Comparison of ENCODE assay signal across 32 cellular contexts in genomic region chr16:16101585-16101984, GRCh38.
DNase-seq lines count a peak whose midpoint lies in the region; FAIRE-seq and TF ChIP-seq lines count a peak whose summit lies in the region.
"Had no signal": no experiment of that assay in that cellular context is flagged by ENCODE, and none has a peak within 500 bp of the region (broad histone marks: within the 10 kb centered on the region; RNA-seq: fewer than 3 reads in every experiment).

No MANE protein-coding gene starts in this region.

- H3K36me3 Mint-ChIP-seq in mesothelial cell of epicardium, result peaks cover 43% of the 10 kb centered on the region

- DNase-seq in DMS53 (lab: John Stamatoyannopoulos, UW) (peak; percentile 5), DMS53 treated with DMSO at 0.1 percent for 48 hours (lab: John Stamatoyannopoulos, UW; ENCODE audit: unreplicated experiment) (no peak), LNCaP clone FGC (ENCODE audit: low read depth) (peak; percentile 40), bronchial epithelial cell (ENCODE audit: low read depth) (no peak), sigmoid colon (no peak), NCI-H1092 (lab: John Stamatoyannopoulos, UW) (no peak), GF-D8 (lab: John Stamatoyannopoulos, UW) (no peak), mesothelial cell of epicardium (ENCODE audit: low spot score in 2 of 2, unreplicated experiment in 2 of 2) (no peak)
- DNase-seq: activated CD4-positive, alpha-beta memory T cell treated with anti-CD3 and anti-CD28 coated beads for 36 hours; activated naive CD4-positive, alpha-beta T cell treated with Interleukin-2 at 50 U/mL for 16 hours; amniotic stem cell; CD4-positive, alpha-beta T cell; cerebellar nuclear complex; dermis blood vessel endothelial cell; endodermal cell; foreskin keratinocyte; H7; heart right ventricle; kidney; left ventricle myocardium superior; natural killer cell; NCI-H2171; NCI-H524; PC-9; SK-N-SH; uterus had no signal

- TF ChIP-seq POLR2A in sigmoid colon (IDR thresholded peaks at IDR 0.05), result no peak

- H3K9me3 Mint-ChIP-seq in mesothelial cell of epicardium, result no peaks in the 10 kb centered on the region
- H3K9me3 Mint-ChIP-seq: activated CD4-positive, alpha-beta memory T cell treated with anti-CD3 and anti-CD28 coated beads for 36 hours; activated T-helper 1 cell treated with anti-CD3 and anti-CD28 coated beads, Interleukin-12 subunit alpha, Interleukin-12 subunit beta, Interleukin-2, Interleukin-4 antibody, amounts not matched to agents 30 ng/mL and 10 ng/mL and 1 ng/mL, durations not matched to agents 14 hours and 24 hours and 36 hours; brain; CD4-positive, alpha-beta T cell; natural killer cell; stimulated activated naive CD8-positive, alpha-beta T cell treated with anti-CD3 and anti-CD28 coated beads, Interleukin-15, Interleukin-2, amounts not matched to agents 100 ng/mL and 50 ng/mL, for 24 hours; T-helper 1 cell treated with Interleukin-12 subunit alpha and Interleukin-12 subunit beta and Interleukin-4 antibody, amounts not matched to agents 30 μg/mL and 1 μg/mL, for 36 hours had no signal

- H3K27me3 ChIP-seq in bronchial epithelial cell (ENCODE audit: control insufficient read depth, insufficient read depth, low read length) (no peaks in the 10 kb centered on the region), sigmoid colon (no peaks in the 10 kb centered on the region)
- H3K27me3 ChIP-seq: foreskin keratinocyte, heart right ventricle, uterus had no signal

- FAIRE-seq in bronchial epithelial cell (lab: Jason Lieb, UNC), result peak; percentile 13
- FAIRE-seq: HepG2, kidney had no signal

- peak overlapping the region; percentile 64 to 92 (median 85) for H3K27ac ChIP-seq in sigmoid colon
- H3K27ac ChIP-seq: foreskin keratinocyte, heart right ventricle, PC-9, uterus had no signal

- H3K4me1 Mint-ChIP-seq in mesothelial cell of epicardium, result peaks cover 2% of the 10 kb centered on the region
- H3K4me1 Mint-ChIP-seq: brain had no signal

- no peak overlapping the region for H3K27ac Mint-ChIP-seq in mesothelial cell of epicardium
- H3K27ac Mint-ChIP-seq: activated CD4-positive, alpha-beta memory T cell treated with anti-CD3 and anti-CD28 coated beads for 36 hours; activated T-helper 1 cell treated with anti-CD3 and anti-CD28 coated beads, Interleukin-12 subunit alpha, Interleukin-12 subunit beta, Interleukin-2, Interleukin-4 antibody, amounts not matched to agents 30 ng/mL and 10 ng/mL and 1 ng/mL, durations not matched to agents 14 hours and 24 hours and 36 hours; CD4-positive, alpha-beta T cell; endodermal cell; natural killer cell; stimulated activated naive CD8-positive, alpha-beta T cell treated with anti-CD3 and anti-CD28 coated beads, Interleukin-15, Interleukin-2, amounts not matched to agents 100 ng/mL and 50 ng/mL, for 24 hours; T-helper 1 cell treated with Interleukin-12 subunit alpha and Interleukin-12 subunit beta and Interleukin-4 antibody, amounts not matched to agents 30 μg/mL and 1 μg/mL, for 36 hours had no signal

- no peak overlapping the region for H3K4me3 ChIP-seq in LNCaP clone FGC (ENCODE audit: low read depth, low read length)
- no peak overlapping the region for H3K4me3 ChIP-seq in bronchial epithelial cell (ENCODE audit: low read depth, low read length)
- no peak overlapping the region for H3K4me3 ChIP-seq in sigmoid colon
- H3K4me3 ChIP-seq: heart right ventricle, PC-9, thoracic aorta, uterus had no signal

- peaks cover 0 to 51% (median 43%) of the 10 kb centered on the region in 4 donors for H3K4me1 ChIP-seq in sigmoid colon
- H3K4me1 ChIP-seq: foreskin keratinocyte had no signal

- no peaks in the 10 kb centered on the region for H3K9me3 ChIP-seq in sigmoid colon
- H3K9me3 ChIP-seq: heart right ventricle, SK-N-SH, thoracic aorta, uterus had no signal

- H3K36me3 ChIP-seq in bronchial epithelial cell (ENCODE audit: control insufficient read depth, insufficient read depth, low read length), result peaks cover 30% of the 10 kb centered on the region
- peaks cover 9 to 32% (median 17%) of the 10 kb centered on the region in 4 donors for H3K36me3 ChIP-seq in sigmoid colon
- H3K36me3 ChIP-seq: uterus had no signal

- no peak for TF ChIP-seq EP300 in sigmoid colon (IDR thresholded peaks at IDR 0.05)

- no peak for TF ChIP-seq CTCF in LNCaP clone FGC (IDR thresholded peaks at IDR 0.05; ENCODE audit: control insufficient read depth, extremely low read depth, insufficient read depth)
- no peak for TF ChIP-seq CTCF in bronchial epithelial cell (IDR thresholded peaks at IDR 0.05; ENCODE audit: insufficient read depth, low read length, severe bottlenecking)
- no peak for TF ChIP-seq CTCF in sigmoid colon (IDR thresholded peaks at IDR 0.05)
- no peak for TF ChIP-seq CTCF in mesothelial cell of epicardium (IDR thresholded peaks at IDR 0.05; ENCODE audit: unreplicated experiment)

- 91 to 95% methylated on average over 5 of the region's 5 CpGs for WGBS in sigmoid colon, 2 donors

- H3K27me3 Mint-ChIP-seq in mesothelial cell of epicardium (ENCODE audit: low read depth), result no peaks in the 10 kb centered on the region
- H3K27me3 Mint-ChIP-seq: activated CD4-positive, alpha-beta memory T cell treated with anti-CD3 and anti-CD28 coated beads for 36 hours; CD4-positive, alpha-beta T cell; stimulated activated naive CD8-positive, alpha-beta T cell treated with anti-CD3 and anti-CD28 coated beads, Interleukin-15, Interleukin-2, amounts not matched to agents 100 ng/mL and 50 ng/mL, for 24 hours had no signal

- H3K4me3 Mint-ChIP-seq in mesothelial cell of epicardium, result no peak overlapping the region
- H3K4me3 Mint-ChIP-seq: activated CD4-positive, alpha-beta memory T cell treated with anti-CD3 and anti-CD28 coated beads for 36 hours; activated T-helper 1 cell treated with anti-CD3 and anti-CD28 coated beads, Interleukin-12 subunit alpha, Interleukin-12 subunit beta, Interleukin-2, Interleukin-4 antibody, amounts not matched to agents 30 ng/mL and 10 ng/mL and 1 ng/mL, durations not matched to agents 14 hours and 24 hours and 36 hours; brain; CD4-positive, alpha-beta T cell; endodermal cell; natural killer cell; stimulated activated naive CD8-positive, alpha-beta T cell treated with anti-CD3 and anti-CD28 coated beads, Interleukin-15, Interleukin-2, amounts not matched to agents 100 ng/mL and 50 ng/mL, for 24 hours; T-helper 1 cell treated with Interleukin-12 subunit alpha and Interleukin-12 subunit beta and Interleukin-4 antibody, amounts not matched to agents 30 μg/mL and 1 μg/mL, for 36 hours had no signal

- intact Hi-C loops in sigmoid colon (cut with DNase I), result no loop called here

Comparison
In these comparisons a context has a peak if more than half of its experiments do, and no peak if none do; other contexts are left out.
1. DNase-seq: peak in DMS53 (single experiment) and LNCaP clone FGC (single experiment); none in DMS53 treated with DMSO at 0.1 percent for 48 hours (single experiment), bronchial epithelial cell (single experiment), sigmoid colon (single experiment), NCI-H1092 (single experiment), GF-D8 (single experiment) and mesothelial cell of epicardium (0 of 2).